In genomic region chr1:29683472-29683871, GRCh38 we compare ENCODE assay signal across 10 cellular contexts.
DNase-seq lines count a peak whose midpoint lies in the region; ATAC-seq, FAIRE-seq and TF ChIP-seq lines count a peak whose summit lies in the region.
"Had no signal": no experiment of that assay in that cellular context is flagged by ENCODE, and none has a peak within 500 bp of the region (broad histone marks: within the 10 kb centered on the region; RNA-seq: fewer than 3 reads in every experiment).

No MANE protein-coding gene starts in this region.

- TF ChIP-seq EP300 in H1 (IDR thresholded peaks at IDR 0.05; ENCODE audit: borderline replicate concordance in 1 of 2, low read depth in 2 of 2, low read length in 2 of 2) = no peak

- 93% methylated on average over 5 of the region's 5 CpGs; no CpG with 5 or more reads in 1 of the 2 experiments for WGBS in H1 (ENCODE audit: extremely low coverage in 1 of 2, insufficient coverage in 1 of 2, insufficient read length in 1 of 2, insufficient replicate concordance in 2 of 2, low coverage in 1 of 2, low lambda C conversion rate in 2 of 2, missing lambda C conversion rate in 1 of 2), 2 experiments
- WGBS in prostate gland = 44% methylated on average over 5 of the region's 5 CpGs

- TF ChIP-seq POLR2A in H1 (IDR thresholded peaks at IDR 0.05; ENCODE audit: control extremely low read depth in 1 of 2, low read depth in 2 of 2, low read length in 2 of 2) (no peak), prostate gland (IDR thresholded peaks at IDR 0.05) (no peak)

- no peak overlapping the region for H3K27ac ChIP-seq in RWPE2 (ENCODE audit: poor library complexity, severe bottlenecking)
- no peak overlapping the region for H3K27ac ChIP-seq in H1 (ENCODE audit: low read depth, low read length)
- H3K27ac ChIP-seq in prostate gland = no peak overlapping the region
- no peak overlapping the region for H3K27ac ChIP-seq in foreskin keratinocyte

- no peak overlapping the region for H3K4me2 ChIP-seq in H1 (ENCODE audit: insufficient read depth in 1 of 2, low read depth in 2 of 2, low read length in 2 of 2)

- no peak overlapping the region for H3K9ac ChIP-seq in H1 (replicated peaks in 1 of 4; ENCODE audit: extremely low read depth in 1 of 4, low read depth in 3 of 4, low read length in 3 of 4)

- no peak overlapping the region for H3K23ac ChIP-seq in H1 (ENCODE audit: insufficient read length)

- H3K18ac ChIP-seq in H1 (ENCODE audit: extremely low read depth, low read length) = no peak overlapping the region

- 0 out of 2 replicates have a peak overlapping the region, but pooled peaks have one; percentile 31 for H2BK15ac ChIP-seq in H1 (ENCODE audit: low read length)

- no peak overlapping the region for H2AK5ac ChIP-seq in H1 (ENCODE audit: low read depth, low read length)

- H3K79me1 ChIP-seq in H1 (ENCODE audit: low read depth, low read length) = no peaks in the 10 kb centered on the region

- H2BK12ac ChIP-seq in H1 (ENCODE audit: low read depth, low read length) = 0 out of 2 replicates have a peak overlapping the region, but pooled peaks have one; percentile 60

- H4K91ac ChIP-seq in H1 (replicated peaks; ENCODE audit: insufficient read length, low read length) = no peak overlapping the region

- TF ChIP-seq CTCF in RWPE2 (IDR thresholded peaks at IDR 0.05; ENCODE audit: poor library complexity, severe bottlenecking) (no peak), H1 (IDR thresholded peaks at IDR 0.05; ENCODE audit: control extremely low read depth in 1 of 3, insufficient read depth in 1 of 3, low read depth in 1 of 3, low read length in 3 of 3) (no peak), prostate gland (IDR thresholded peaks at IDR 0.05) (no peak), foreskin keratinocyte (conservative IDR thresholded peaks at IDR 0.05) (no peak)

- no peaks in the 10 kb centered on the region for H3K23me2 ChIP-seq in H1 (ENCODE audit: low read depth, low read length)

- H3K27me3 ChIP-seq in H7 (ENCODE audit: control insufficient read depth, insufficient read depth, low read length) (no peaks in the 10 kb centered on the region), RWPE2 (ENCODE audit: insufficient read depth, poor library complexity, severe bottlenecking) (no peaks in the 10 kb centered on the region), H1 (replicated peaks in 1 of 4; ENCODE audit: control insufficient read depth in 3 of 4, extremely low read depth in 1 of 4, insufficient read depth in 3 of 4, low read length in 3 of 4) (no peaks in the 10 kb centered on the region), prostate gland (replicated peaks; ENCODE audit: insufficient read depth) (peaks cover 30% of the 10 kb centered on the region), foreskin keratinocyte (no peaks in the 10 kb centered on the region)
- H3K27me3 ChIP-seq: MG63 had no signal

- no peak overlapping the region for H3K4ac ChIP-seq in H1 (replicated peaks; ENCODE audit: insufficient read length, low read depth, low read length)

- intact Hi-C loops in prostate gland (cut with DNase I) = no loop called here

- no peaks in the 10 kb centered on the region for H3K36me3 ChIP-seq in H7 (replicated peaks; ENCODE audit: control insufficient read depth, insufficient read depth, low read length)
- H3K36me3 ChIP-seq in RWPE2 (ENCODE audit: low read depth) = no peaks in the 10 kb centered on the region
- no peaks in the 10 kb centered on the region for H3K36me3 ChIP-seq in H1 (ENCODE audit: control insufficient read depth in 2 of 4, insufficient read depth in 4 of 4, low read length in 3 of 4)
- H3K36me3 ChIP-seq in prostate gland = no peaks in the 10 kb centered on the region
- H3K36me3 ChIP-seq: MG63 had no signal

- H2BK5ac ChIP-seq in H1 (ENCODE audit: low read depth, low read length) = no peak overlapping the region

- FAIRE-seq in H1 (lab: Jason Lieb, UNC) = no peak

- H2BK120ac ChIP-seq in H1 (replicated peaks; ENCODE audit: low read depth, low read length) = no peak overlapping the region

- no peak overlapping the region for H3K14ac ChIP-seq in H1 (ENCODE audit: insufficient read length)

- no peaks in the 10 kb centered on the region for H3K79me2 ChIP-seq in H1 (ENCODE audit: control insufficient read depth in 1 of 2, insufficient read depth in 2 of 2, low read length in 2 of 2)

- H4K8ac ChIP-seq in H1 (ENCODE audit: extremely low read depth, insufficient read depth, low read length) = no peak overlapping the region

- DNase-seq in H7 (peak; percentile 34), RWPE2 (ENCODE audit: low spot score) (peak; percentile 6), H1 (ENCODE audit: low read depth in 1 of 2, low spot score in 2 of 2) (peak in 1 of 2 experiments; percentile 28), prostate gland (ENCODE audit: low spot score) (peak; percentile 2), foreskin keratinocyte (no peak)
- DNase-seq: NCI-H446 treated with DMSO at 0.1 percent for 48 hours; NK-92 treated with Interleukin-12 subunit alpha and Interleukin-12 subunit beta, amount 100 ng/mL, for 24 hours had no signal

- H3K4me3 ChIP-seq in H7 (ENCODE audit: insufficient read depth, low read depth, low read length) (no peak overlapping the region), RWPE2 (ENCODE audit: severe bottlenecking) (no peak overlapping the region), H1 (ENCODE audit: extremely low read depth in 1 of 4, insufficient read depth in 2 of 4, low read depth in 3 of 4, low read length in 4 of 4) (no peak overlapping the region), prostate gland (no peak overlapping the region)
- H3K4me3 ChIP-seq: MG63 had no signal

- no peaks in the 10 kb centered on the region for H4K20me1 ChIP-seq in H1 (replicated peaks in 1 of 2; ENCODE audit: control insufficient read depth in 1 of 2, insufficient read depth in 2 of 2, low read length in 2 of 2)

- CTCF ChIA-PET in H1 (lab: Charles Lee; ENCODE audit: partially characterized antibody) = interaction anchor here (0.6 to 16.4 kb wide), 5 partner anchors 18 to 351 kb away, joined by 3 to 163 read pairs (median 3); no protein-coding TSS in a partner anchor

- no peak overlapping the region for H2BK20ac ChIP-seq in H1 (ENCODE audit: low read length)

- no peak for TF ChIP-seq RAD21 in H1 (IDR thresholded peaks at IDR 0.05 in 1 of 2, conservative IDR thresholded peaks at IDR 0.05 in 1 of 2; ENCODE audit: low read depth in 2 of 2, low read length in 2 of 2)

- H3K4me1 ChIP-seq in RWPE2 (ENCODE audit: insufficient read depth, poor library complexity, severe bottlenecking) = peaks cover 10% of the 10 kb centered on the region
- no peaks in the 10 kb centered on the region; a peak in 2 of 7 replicates for H3K4me1 ChIP-seq in H1 (replicated peaks in 1 of 4; ENCODE audit: control insufficient read depth in 3 of 4, insufficient read depth in 4 of 4, low read length in 3 of 4)
- H3K4me1 ChIP-seq in prostate gland (replicated peaks) = peaks cover 7% of the 10 kb centered on the region
- peaks cover 13% of the 10 kb centered on the region for H3K4me1 ChIP-seq in foreskin keratinocyte

- H4K5ac ChIP-seq in H1 (ENCODE audit: insufficient read length, low read depth, low read length) = no peak overlapping the region

- H3K9me3 ChIP-seq in RWPE2 (ENCODE audit: severe bottlenecking) = no peaks in the 10 kb centered on the region
- peaks cover 0 to 5% of the 10 kb centered on the region in 2 experiments; a peak in 1 of 4 replicates for H3K9me3 ChIP-seq in H1 (ENCODE audit: insufficient read depth in 2 of 2, low read depth in 1 of 2, low read length in 1 of 2)
- no peaks in the 10 kb centered on the region for H3K9me3 ChIP-seq in prostate gland
- H3K9me3 ChIP-seq: MG63 had no signal

- H3K56ac ChIP-seq in H1 (replicated peaks; ENCODE audit: insufficient read length, low read depth, low read length) = no peak overlapping the region

- POLR2A ChIA-PET in H1 (lab: Charles Lee; ENCODE audit: partially characterized antibody) = no interaction called here

- no peak overlapping the region for H2AFZ ChIP-seq in H1 (ENCODE audit: low read length)

- ATAC-seq in RWPE2 (ENCODE audit: low read depth) (no peak), HG02798 (IDR thresholded peaks at IDR 0.05; ENCODE audit: poor library complexity, unreplicated experiment) (no peak), GM19467 (IDR thresholded peaks at IDR 0.05; ENCODE audit: unreplicated experiment) (no peak), foreskin keratinocyte (no peak)

TF ChIP-seq in H1, 55 proteins besides CTCF, POLR2A, EP300 and RAD21:
- no peak for TF ChIP-seq KDM5A (IDR thresholded peaks at IDR 0.05; ENCODE audit: low read length)
- TF ChIP-seq CBX5 (IDR thresholded peaks at IDR 0.05; ENCODE audit: low read depth, low read length) = no peak
- TF ChIP-seq EGR1 (IDR thresholded peaks at IDR 0.05; ENCODE audit: borderline replicate concordance, low read depth, low read length) = no peak
- TF ChIP-seq TBP (IDR thresholded peaks at IDR 0.05; ENCODE audit: low read depth, low read length) = no peak

Comparison
In these comparisons a context has a peak if more than half of its experiments do, and no peak if none do; other contexts are left out.
1. DNase-seq: peak in H7 (single experiment), RWPE2 (single experiment) and prostate gland (single experiment); none in foreskin keratinocyte (0 of 2).